In the genomic region with DNA sequence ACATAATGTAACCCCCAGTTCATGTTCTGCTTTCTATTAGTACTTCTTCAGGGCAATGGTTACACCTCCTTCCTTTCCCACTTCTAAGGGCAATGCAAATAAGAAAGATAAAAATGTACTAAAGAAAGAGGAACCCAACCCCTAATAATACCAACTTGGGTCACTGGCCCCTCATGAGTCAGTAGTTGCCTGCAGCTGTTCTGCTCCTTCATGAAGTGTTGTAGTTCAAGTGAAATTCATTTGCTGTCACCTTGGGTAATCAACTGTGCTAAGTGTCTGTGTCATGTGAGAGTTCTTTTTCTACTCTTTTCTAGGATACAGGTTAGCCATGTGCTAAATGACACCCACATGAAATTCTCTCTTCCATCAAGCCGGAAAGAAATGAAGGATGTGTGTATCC, we compare ENCODE assay signal across 1 cellular context.
A peak's percentile ranks its signal among the peaks of the same experiment; 100 is the strongest.
TF ChIP-seq lines count a peak whose summit lies in the region.

No MANE protein-coding gene starts in this region.

TF ChIP-seq in GM12878, 131 proteins besides CTCF, POLR2A, EP300 and RAD21 (continued from another document and continues in another):
- TF ChIP-seq MEF2A (IDR thresholded peaks at IDR 0.05; ENCODE audit: insufficient read depth, low read depth, low read length) (peak; percentile 87), BMI1 (IDR thresholded peaks at IDR 0.05; ENCODE audit: borderline replicate concordance) (0 out of 2 replicates have a peak, but pooled peaks have one; percentile 18), TCF7 (IDR thresholded peaks at IDR 0.05; ENCODE audit: borderline replicate concordance) (peak; percentile 86), SMAD1 (IDR thresholded peaks at IDR 0.05; ENCODE audit: low read depth, partially characterized antibody) (no peak), JUND (IDR thresholded peaks at IDR 0.05; ENCODE audit: low read depth, low read length) (no peak), NR2F1 (conservative IDR thresholded peaks at IDR 0.05) (peak; percentile 84), IKZF1 (conservative IDR thresholded peaks at IDR 0.05) (peak; percentile 85), CHD4 (IDR thresholded peaks at IDR 0.05) (no peak), BRCA1 (IDR thresholded peaks at IDR 0.05; ENCODE audit: low read depth, low read length) (no peak), FOXK2 (IDR thresholded peaks at IDR 0.05) (no peak), BACH1 (IDR thresholded peaks at IDR 0.05; ENCODE audit: borderline replicate concordance) (no peak; the same call in 1 of the 2 replicates), ZNF24 (IDR thresholded peaks at IDR 0.05) (no peak), LARP7 (IDR thresholded peaks at IDR 0.05) (no peak), HDAC6 (IDR thresholded peaks at IDR 0.05; ENCODE audit: unreplicated experiment) (no peak), EGR1 (IDR thresholded peaks at IDR 0.05; ENCODE audit: borderline replicate concordance in 1 of 2, low read depth in 2 of 2, low read length in 2 of 2) (no peak), STAT1 (conservative IDR thresholded peaks at IDR 0.05) (no peak), SUPT20H (IDR thresholded peaks at IDR 0.05; ENCODE audit: borderline replicate concordance, control insufficient read depth, low read depth, low read length) (no peak), MXI1 (IDR thresholded peaks at IDR 0.05; ENCODE audit: low read depth, low read length) (no peak), BHLHE40 (IDR thresholded peaks at IDR 0.05; ENCODE audit: borderline replicate concordance in 1 of 2, low read depth in 2 of 2, low read length in 1 of 2) (peak in 1 of 2 experiments; percentile 66; a peak in 2 of 4 replicates), CREM (IDR thresholded peaks at IDR 0.05; ENCODE audit: low read depth) (peak; percentile 73; the same call in 1 of the 2 replicates), KLF5 (IDR thresholded peaks at IDR 0.05; ENCODE audit: partially characterized antibody) (no peak), SMAD5 (IDR thresholded peaks at IDR 0.05; ENCODE audit: low read depth) (no peak), PML (IDR thresholded peaks at IDR 0.05; ENCODE audit: low read length) (peak; percentile 58; the same call in 1 of the 2 replicates), STAT3 (IDR thresholded peaks at IDR 0.05; ENCODE audit: low read depth, low read length) (0 out of 2 replicates have a peak, but pooled peaks have one; percentile 56), ZBED1 (IDR thresholded peaks at IDR 0.05; ENCODE audit: borderline replicate concordance) (0 out of 2 replicates have a peak, but pooled peaks have one; percentile 36), ZNF207 (IDR thresholded peaks at IDR 0.05; ENCODE audit: borderline replicate concordance) (no peak), GATAD2B (conservative IDR thresholded peaks at IDR 0.05; ENCODE audit: low read depth) (0 out of 2 replicates have a peak, but pooled peaks have one; percentile 47), FOS (IDR thresholded peaks at IDR 0.05; ENCODE audit: borderline replicate concordance, extremely low read depth, insufficient read length) (no peak)
- TF ChIP-seq, protein P1, sequence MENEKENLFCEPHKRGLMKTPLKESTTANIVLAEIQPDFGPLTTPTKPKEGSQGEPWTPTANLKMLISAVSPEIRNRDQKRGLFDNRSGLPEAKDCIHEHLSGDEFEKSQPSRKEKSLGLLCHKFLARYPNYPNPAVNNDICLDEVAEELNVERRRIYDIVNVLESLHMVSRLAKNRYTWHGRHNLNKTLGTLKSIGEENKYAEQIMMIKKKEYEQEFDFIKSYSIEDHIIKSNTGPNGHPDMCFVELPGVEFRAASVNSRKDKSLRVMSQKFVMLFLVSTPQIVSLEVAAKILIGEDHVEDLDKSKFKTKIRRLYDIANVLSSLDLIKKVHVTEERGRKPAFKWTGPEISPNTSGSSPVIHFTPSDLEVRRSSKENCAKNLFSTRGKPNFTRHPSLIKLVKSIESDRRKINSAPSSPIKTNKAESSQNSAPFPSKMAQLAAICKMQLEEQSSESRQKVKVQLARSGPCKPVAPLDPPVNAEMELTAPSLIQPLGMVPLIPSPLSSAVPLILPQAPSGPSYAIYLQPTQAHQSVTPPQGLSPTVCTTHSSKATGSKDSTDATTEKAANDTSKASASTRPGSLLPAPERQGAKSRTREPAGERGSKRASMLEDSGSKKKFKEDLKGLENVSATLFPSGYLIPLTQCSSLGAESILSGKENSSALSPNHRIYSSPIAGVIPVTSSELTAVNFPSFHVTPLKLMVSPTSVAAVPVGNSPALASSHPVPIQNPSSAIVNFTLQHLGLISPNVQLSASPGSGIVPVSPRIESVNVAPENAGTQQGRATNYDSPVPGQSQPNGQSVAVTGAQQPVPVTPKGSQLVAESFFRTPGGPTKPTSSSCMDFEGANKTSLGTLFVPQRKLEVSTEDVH (IDR thresholded peaks at IDR 0.05; ENCODE audit: low read depth, partially characterized antibody), result no peak
- TF ChIP-seq, protein P2, sequence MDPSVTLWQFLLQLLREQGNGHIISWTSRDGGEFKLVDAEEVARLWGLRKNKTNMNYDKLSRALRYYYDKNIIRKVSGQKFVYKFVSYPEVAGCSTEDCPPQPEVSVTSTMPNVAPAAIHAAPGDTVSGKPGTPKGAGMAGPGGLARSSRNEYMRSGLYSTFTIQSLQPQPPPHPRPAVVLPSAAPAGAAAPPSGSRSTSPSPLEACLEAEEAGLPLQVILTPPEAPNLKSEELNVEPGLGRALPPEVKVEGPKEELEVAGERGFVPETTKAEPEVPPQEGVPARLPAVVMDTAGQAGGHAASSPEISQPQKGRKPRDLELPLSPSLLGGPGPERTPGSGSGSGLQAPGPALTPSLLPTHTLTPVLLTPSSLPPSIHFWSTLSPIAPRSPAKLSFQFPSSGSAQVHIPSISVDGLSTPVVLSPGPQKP (IDR thresholded peaks at IDR 0.05; ENCODE audit: low read depth, low read length), result 0 out of 2 replicates have a peak, but pooled peaks have one; percentile 25
- TF ChIP-seq, protein P3, sequence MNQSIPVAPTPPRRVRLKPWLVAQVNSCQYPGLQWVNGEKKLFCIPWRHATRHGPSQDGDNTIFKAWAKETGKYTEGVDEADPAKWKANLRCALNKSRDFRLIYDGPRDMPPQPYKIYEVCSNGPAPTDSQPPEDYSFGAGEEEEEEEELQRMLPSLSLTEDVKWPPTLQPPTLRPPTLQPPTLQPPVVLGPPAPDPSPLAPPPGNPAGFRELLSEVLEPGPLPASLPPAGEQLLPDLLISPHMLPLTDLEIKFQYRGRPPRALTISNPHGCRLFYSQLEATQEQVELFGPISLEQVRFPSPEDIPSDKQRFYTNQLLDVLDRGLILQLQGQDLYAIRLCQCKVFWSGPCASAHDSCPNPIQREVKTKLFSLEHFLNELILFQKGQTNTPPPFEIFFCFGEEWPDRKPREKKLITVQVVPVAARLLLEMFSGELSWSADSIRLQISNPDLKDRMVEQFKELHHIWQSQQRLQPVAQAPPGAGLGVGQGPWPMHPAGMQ (IDR thresholded peaks at IDR 0.05; ENCODE audit: borderline replicate concordance), result no peak
- TF ChIP-seq, protein P4, sequence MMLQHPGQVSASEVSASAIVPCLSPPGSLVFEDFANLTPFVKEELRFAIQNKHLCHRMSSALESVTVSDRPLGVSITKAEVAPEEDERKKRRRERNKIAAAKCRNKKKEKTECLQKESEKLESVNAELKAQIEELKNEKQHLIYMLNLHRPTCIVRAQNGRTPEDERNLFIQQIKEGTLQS (IDR thresholded peaks at IDR 0.05; ENCODE audit: borderline replicate concordance, extremely low read depth, low read depth, low read length), result no peak
- TF ChIP-seq, protein P5, sequence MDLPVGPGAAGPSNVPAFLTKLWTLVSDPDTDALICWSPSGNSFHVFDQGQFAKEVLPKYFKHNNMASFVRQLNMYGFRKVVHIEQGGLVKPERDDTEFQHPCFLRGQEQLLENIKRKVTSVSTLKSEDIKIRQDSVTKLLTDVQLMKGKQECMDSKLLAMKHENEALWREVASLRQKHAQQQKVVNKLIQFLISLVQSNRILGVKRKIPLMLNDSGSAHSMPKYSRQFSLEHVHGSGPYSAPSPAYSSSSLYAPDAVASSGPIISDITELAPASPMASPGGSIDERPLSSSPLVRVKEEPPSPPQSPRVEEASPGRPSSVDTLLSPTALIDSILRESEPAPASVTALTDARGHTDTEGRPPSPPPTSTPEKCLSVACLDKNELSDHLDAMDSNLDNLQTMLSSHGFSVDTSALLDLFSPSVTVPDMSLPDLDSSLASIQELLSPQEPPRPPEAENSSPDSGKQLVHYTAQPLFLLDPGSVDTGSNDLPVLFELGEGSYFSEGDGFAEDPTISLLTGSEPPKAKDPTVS (IDR thresholded peaks at IDR 0.05; ENCODE audit: low read depth, low read length), result no peak
- TF ChIP-seq, protein P6, sequence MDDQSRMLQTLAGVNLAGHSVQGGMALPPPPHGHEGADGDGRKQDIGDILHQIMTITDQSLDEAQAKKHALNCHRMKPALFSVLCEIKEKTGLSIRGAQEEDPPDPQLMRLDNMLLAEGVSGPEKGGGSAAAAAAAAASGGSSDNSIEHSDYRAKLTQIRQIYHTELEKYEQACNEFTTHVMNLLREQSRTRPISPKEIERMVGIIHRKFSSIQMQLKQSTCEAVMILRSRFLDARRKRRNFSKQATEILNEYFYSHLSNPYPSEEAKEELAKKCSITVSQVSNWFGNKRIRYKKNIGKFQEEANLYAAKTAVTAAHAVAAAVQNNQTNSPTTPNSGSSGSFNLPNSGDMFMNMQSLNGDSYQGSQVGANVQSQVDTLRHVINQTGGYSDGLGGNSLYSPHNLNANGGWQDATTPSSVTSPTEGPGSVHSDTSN (IDR thresholded peaks at IDR 0.05; ENCODE audit: insufficient replicate concordance, low read depth, low read length), result no peak
- TF ChIP-seq, protein P7, sequence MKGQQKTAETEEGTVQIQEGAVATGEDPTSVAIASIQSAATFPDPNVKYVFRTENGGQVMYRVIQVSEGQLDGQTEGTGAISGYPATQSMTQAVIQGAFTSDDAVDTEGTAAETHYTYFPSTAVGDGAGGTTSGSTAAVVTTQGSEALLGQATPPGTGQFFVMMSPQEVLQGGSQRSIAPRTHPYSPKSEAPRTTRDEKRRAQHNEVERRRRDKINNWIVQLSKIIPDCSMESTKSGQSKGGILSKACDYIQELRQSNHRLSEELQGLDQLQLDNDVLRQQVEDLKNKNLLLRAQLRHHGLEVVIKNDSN (IDR thresholded peaks at IDR 0.05; ENCODE audit: borderline replicate concordance, extremely low read length, insufficient read depth, low read depth, low read length), result no peak
- TF ChIP-seq, protein P8, sequence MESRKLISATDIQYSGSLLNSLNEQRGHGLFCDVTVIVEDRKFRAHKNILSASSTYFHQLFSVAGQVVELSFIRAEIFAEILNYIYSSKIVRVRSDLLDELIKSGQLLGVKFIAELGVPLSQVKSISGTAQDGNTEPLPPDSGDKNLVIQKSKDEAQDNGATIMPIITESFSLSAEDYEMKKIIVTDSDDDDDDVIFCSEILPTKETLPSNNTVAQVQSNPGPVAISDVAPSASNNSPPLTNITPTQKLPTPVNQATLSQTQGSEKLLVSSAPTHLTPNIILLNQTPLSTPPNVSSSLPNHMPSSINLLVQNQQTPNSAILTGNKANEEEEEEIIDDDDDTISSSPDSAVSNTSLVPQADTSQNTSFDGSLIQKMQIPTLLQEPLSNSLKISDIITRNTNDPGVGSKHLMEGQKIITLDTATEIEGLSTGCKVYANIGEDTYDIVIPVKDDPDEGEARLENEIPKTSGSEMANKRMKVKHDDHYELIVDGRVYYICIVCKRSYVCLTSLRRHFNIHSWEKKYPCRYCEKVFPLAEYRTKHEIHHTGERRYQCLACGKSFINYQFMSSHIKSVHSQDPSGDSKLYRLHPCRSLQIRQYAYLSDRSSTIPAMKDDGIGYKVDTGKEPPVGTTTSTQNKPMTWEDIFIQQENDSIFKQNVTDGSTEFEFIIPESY (IDR thresholded peaks at IDR 0.05), result no peak
- TF ChIP-seq, protein P9, sequence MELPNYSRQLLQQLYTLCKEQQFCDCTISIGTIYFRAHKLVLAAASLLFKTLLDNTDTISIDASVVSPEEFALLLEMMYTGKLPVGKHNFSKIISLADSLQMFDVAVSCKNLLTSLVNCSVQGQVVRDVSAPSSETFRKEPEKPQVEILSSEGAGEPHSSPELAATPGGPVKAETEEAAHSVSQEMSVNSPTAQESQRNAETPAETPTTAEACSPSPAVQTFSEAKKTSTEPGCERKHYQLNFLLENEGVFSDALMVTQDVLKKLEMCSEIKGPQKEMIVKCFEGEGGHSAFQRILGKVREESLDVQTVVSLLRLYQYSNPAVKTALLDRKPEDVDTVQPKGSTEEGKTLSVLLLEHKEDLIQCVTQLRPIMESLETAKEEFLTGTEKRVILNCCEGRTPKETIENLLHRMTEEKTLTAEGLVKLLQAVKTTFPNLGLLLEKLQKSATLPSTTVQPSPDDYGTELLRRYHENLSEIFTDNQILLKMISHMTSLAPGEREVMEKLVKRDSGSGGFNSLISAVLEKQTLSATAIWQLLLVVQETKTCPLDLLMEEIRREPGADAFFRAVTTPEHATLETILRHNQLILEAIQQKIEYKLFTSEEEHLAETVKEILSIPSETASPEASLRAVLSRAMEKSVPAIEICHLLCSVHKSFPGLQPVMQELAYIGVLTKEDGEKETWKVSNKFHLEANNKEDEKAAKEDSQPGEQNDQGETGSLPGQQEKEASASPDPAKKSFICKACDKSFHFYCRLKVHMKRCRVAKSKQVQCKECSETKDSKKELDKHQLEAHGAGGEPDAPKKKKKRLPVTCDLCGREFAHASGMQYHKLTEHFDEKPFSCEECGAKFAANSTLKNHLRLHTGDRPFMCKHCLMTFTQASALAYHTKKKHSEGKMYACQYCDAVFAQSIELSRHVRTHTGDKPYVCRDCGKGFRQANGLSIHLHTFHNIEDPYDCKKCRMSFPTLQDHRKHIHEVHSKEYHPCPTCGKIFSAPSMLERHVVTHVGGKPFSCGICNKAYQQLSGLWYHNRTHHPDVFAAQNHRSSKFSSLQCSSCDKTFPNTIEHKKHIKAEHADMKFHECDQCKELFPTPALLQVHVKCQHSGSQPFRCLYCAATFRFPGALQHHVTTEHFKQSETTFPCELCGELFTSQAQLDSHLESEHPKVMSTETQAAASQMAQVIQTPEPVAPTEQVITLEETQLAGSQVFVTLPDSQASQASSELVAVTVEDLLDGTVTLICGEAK (IDR thresholded peaks at IDR 0.05; ENCODE audit: borderline replicate concordance), result no peak
- TF ChIP-seq, protein P10, sequence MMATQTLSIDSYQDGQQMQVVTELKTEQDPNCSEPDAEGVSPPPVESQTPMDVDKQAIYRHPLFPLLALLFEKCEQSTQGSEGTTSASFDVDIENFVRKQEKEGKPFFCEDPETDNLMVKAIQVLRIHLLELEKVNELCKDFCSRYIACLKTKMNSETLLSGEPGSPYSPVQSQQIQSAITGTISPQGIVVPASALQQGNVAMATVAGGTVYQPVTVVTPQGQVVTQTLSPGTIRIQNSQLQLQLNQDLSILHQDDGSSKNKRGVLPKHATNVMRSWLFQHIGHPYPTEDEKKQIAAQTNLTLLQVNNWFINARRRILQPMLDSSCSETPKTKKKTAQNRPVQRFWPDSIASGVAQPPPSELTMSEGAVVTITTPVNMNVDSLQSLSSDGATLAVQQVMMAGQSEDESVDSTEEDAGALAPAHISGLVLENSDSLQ (IDR thresholded peaks at IDR 0.05), result peak; percentile 81
